19 cellular contexts compared by ENCODE assay signal in the genomic region with DNA sequence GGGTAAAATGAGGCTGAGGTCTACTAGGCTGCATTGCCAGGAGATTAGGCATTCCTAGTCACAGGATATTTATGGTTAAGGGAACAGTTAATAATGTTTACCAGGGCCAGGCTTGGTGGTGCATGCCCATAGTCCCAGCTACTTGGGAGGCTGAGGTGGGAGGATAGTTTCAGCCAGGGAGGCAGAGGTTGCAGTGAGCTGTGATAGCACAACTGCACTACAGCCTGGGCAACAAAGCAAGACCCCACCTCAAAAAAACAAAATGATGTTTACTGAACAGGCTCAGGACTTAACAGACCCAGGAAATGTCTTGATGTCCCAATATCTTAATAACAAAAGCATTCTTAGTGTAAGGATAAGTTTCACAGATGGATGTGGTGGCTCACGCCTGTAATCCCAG. TPM values are rescaled to one million over a fixed set of nuclear protein-coding genes. Genes with fewer than 3 reads are reported as not detected.
A peak's percentile ranks its signal among the peaks of the same experiment; 100 is the strongest.
DNase-seq lines count a peak whose midpoint lies in the region; ATAC-seq and TF ChIP-seq lines count a peak whose summit lies in the region.
"Had no signal": no experiment of that assay in that cellular context is flagged by ENCODE, and none has a peak within 500 bp of the region (broad histone marks: within the 10 kb centered on the region; RNA-seq: fewer than 3 reads in every experiment).

No MANE protein-coding gene starts in this region.

- peaks cover 52% of the 10 kb centered on the region for H3K4me1 Mint-ChIP-seq in activated CD8-positive, alpha-beta T cell treated with anti-CD3 and anti-CD28 coated beads, Interleukin-2, amount 10 ng/mL, durations not matched to agents 7 days and 5 days (ENCODE audit: low read depth)
- peaks cover 15% of the 10 kb centered on the region for H3K4me1 Mint-ChIP-seq in activated CD8-positive, alpha-beta T cell treated with anti-CD3 and anti-CD28 coated beads for 36 hours (ENCODE audit: low read depth)
- peaks cover 16% of the 10 kb centered on the region for H3K4me1 Mint-ChIP-seq in neural crest cell

- no peaks in the 10 kb centered on the region for H3K9me2 ChIP-seq in OCI-LY7 (ENCODE audit: insufficient read depth, low read length)

- intact Hi-C loops in activated CD8-positive, alpha-beta T cell treated with anti-CD3 and anti-CD28 coated beads for 36 hours (cut with micrococcal nuclease) = no loop called here
- intact Hi-C loops in OCI-LY7 (cut with micrococcal nuclease; ENCODE audit: unreplicated experiment) = loop anchor here (5.0 to 10.0 kb wide), 4 partner anchors 146 to 669 kb away; partner anchors contain the start of genes FAM111A and PATL1

- no peak overlapping the region for H3K4me3 ChIP-seq in OCI-LY7 (ENCODE audit: low read depth, low read length, poor library complexity, severe bottlenecking)
- H3K4me3 ChIP-seq: BLaER1, GM12878 had no signal

- no peak for DNase-seq in activated CD8-positive, alpha-beta T cell treated with anti-CD3 and anti-CD28 coated beads, Interleukin-2, amount 10 ng/mL, durations not matched to agents 7 days and 5 days
- no peak for DNase-seq in activated CD8-positive, alpha-beta T cell treated with anti-CD3 and anti-CD28 coated beads for 36 hours
- DNase-seq in OCI-LY7 (ENCODE audit: low spot score) = no peak
- DNase-seq in neural crest cell (ENCODE audit: low read depth, low spot score) = no peak
- no peak for DNase-seq in UCSD-AML1 (lab: John Stamatoyannopoulos, UW; ENCODE audit: unreplicated experiment)
- no peak for DNase-seq in NCI-H2029 treated with DMSO at 0.1 percent for 48 hours (lab: John Stamatoyannopoulos, UW)
- DNase-seq: 8988T, Calu3, DMS 273 treated with DMSO at 0.1 percent for 48 hours, HCEC 1CT, IMR-90 had no signal

- H3K4me2 ChIP-seq in OCI-LY7 (ENCODE audit: low read length) = peak overlapping the region; percentile 77; the same call in 1 of the 2 replicates
- H3K4me2 ChIP-seq: BLaER1 had no signal

- peaks cover 33% of the 10 kb centered on the region for H3K79me2 ChIP-seq in OCI-LY7 (ENCODE audit: insufficient read depth, low read depth, low read length)

- no TSS peak for BruUV-seq in OCI-LY7 (replicated peaks; lab: Mats Ljungman, UMichigan)

- H3K27ac ChIP-seq in KOPT-K1 (ENCODE audit: low read depth, low read length, poor library complexity, severe bottlenecking) = peak overlapping the region; percentile 95
- peak overlapping the region; percentile 8 for H3K27ac ChIP-seq in OCI-LY7 (ENCODE audit: low read depth, low read length, poor library complexity, severe bottlenecking)
- H3K27ac ChIP-seq: BLaER1 had no signal

- H3K36me3 ChIP-seq in KOPT-K1 (ENCODE audit: insufficient read depth, low read length) (peaks cover 12% of the 10 kb centered on the region), OCI-LY7 (ENCODE audit: insufficient read depth, low read length) (peaks cover 13% of the 10 kb centered on the region)

- peak overlapping the region; percentile 52 for H3K27ac Mint-ChIP-seq in activated CD8-positive, alpha-beta T cell treated with anti-CD3 and anti-CD28 coated beads, Interleukin-2, amount 10 ng/mL, durations not matched to agents 7 days and 5 days
- H3K27ac Mint-ChIP-seq in activated CD8-positive, alpha-beta T cell treated with anti-CD3 and anti-CD28 coated beads for 36 hours = no peak overlapping the region
- no peak overlapping the region for H3K27ac Mint-ChIP-seq in neural crest cell (ENCODE audit: unreplicated experiment)
- H3K27ac Mint-ChIP-seq: CD4-positive, CD25-positive, alpha-beta regulatory T cell had no signal

- H3K36me3 Mint-ChIP-seq in activated CD8-positive, alpha-beta T cell treated with anti-CD3 and anti-CD28 coated beads, Interleukin-2, amount 10 ng/mL, durations not matched to agents 7 days and 5 days (ENCODE audit: low read depth) = peaks cover 20% of the 10 kb centered on the region
- peaks cover 4% of the 10 kb centered on the region for H3K36me3 Mint-ChIP-seq in activated CD8-positive, alpha-beta T cell treated with anti-CD3 and anti-CD28 coated beads for 36 hours (ENCODE audit: low read depth)
- peaks cover 5% of the 10 kb centered on the region for H3K36me3 Mint-ChIP-seq in neural crest cell (ENCODE audit: low read depth)

- H3K4me3 Mint-ChIP-seq in activated CD8-positive, alpha-beta T cell treated with anti-CD3 and anti-CD28 coated beads, Interleukin-2, amount 10 ng/mL, durations not matched to agents 7 days and 5 days = peak overlapping the region; percentile 18
- no peak overlapping the region for H3K4me3 Mint-ChIP-seq in activated CD8-positive, alpha-beta T cell treated with anti-CD3 and anti-CD28 coated beads for 36 hours
- H3K4me3 Mint-ChIP-seq in neural crest cell = peak overlapping the region; percentile 50

- peak overlapping the region; percentile 33; the same call in 1 of the 2 replicates for H2AFZ ChIP-seq in OCI-LY7 (ENCODE audit: low read length)

- no peak for ATAC-seq in activated CD8-positive, alpha-beta T cell treated with anti-CD3 and anti-CD28 coated beads, Interleukin-2, amount 10 ng/mL, durations not matched to agents 7 days and 5 days
- no peak for ATAC-seq in activated CD8-positive, alpha-beta T cell treated with anti-CD3 and anti-CD28 coated beads for 36 hours
- ATAC-seq in HG03439 (IDR thresholded peaks at IDR 0.05; ENCODE audit: unreplicated experiment) = no peak
- ATAC-seq: GM12878 had no signal

- H3K4me1 ChIP-seq in OCI-LY7 (ENCODE audit: insufficient read depth, low read length, poor library complexity, severe bottlenecking) = peaks cover 80% of the 10 kb centered on the region

- no peak for TF ChIP-seq CTCF in activated CD8-positive, alpha-beta T cell treated with anti-CD3 and anti-CD28 coated beads for 36 hours (IDR thresholded peaks at IDR 0.05)
- TF ChIP-seq CTCF in OCI-LY7 (conservative IDR thresholded peaks at IDR 0.05; ENCODE audit: low read length) = no peak
- TF ChIP-seq CTCF in neural crest cell (conservative IDR thresholded peaks at IDR 0.05) = no peak

- POLR2A ChIA-PET in activated CD8-positive, alpha-beta T cell treated with anti-CD3 and anti-CD28 coated beads, Interleukin-2, amount 10 ng/mL, durations not matched to agents 7 days and 5 days (lab: Charles Lee) = no interaction called here
- POLR2A ChIA-PET in activated CD8-positive, alpha-beta T cell treated with anti-CD3 and anti-CD28 coated beads for 36 hours (lab: Charles Lee) = interaction anchor here (0.7 kb wide), 1 partner anchor 142 kb away, joined by 3 read pairs; no protein-coding TSS in a partner anchor
- POLR2A ChIA-PET in OCI-LY7 (lab: Charles Lee) = interaction anchor here (0.6 to 0.7 kb wide), 2 partner anchors 196 to 367 kb away, joined by 3 to 4 read pairs; no protein-coding TSS in a partner anchor

- no peaks in the 10 kb centered on the region for H3K9me3 Mint-ChIP-seq in activated CD8-positive, alpha-beta T cell treated with anti-CD3 and anti-CD28 coated beads, Interleukin-2, amount 10 ng/mL, durations not matched to agents 7 days and 5 days (ENCODE audit: insufficient read depth)
- H3K9me3 Mint-ChIP-seq in activated CD8-positive, alpha-beta T cell treated with anti-CD3 and anti-CD28 coated beads for 36 hours = no peaks in the 10 kb centered on the region
- peaks cover 5% of the 10 kb centered on the region for H3K9me3 Mint-ChIP-seq in neural crest cell

- no peaks in the 10 kb centered on the region for H3K27me3 Mint-ChIP-seq in activated CD8-positive, alpha-beta T cell treated with anti-CD3 and anti-CD28 coated beads, Interleukin-2, amount 10 ng/mL, durations not matched to agents 7 days and 5 days (ENCODE audit: low read depth)
- no peaks in the 10 kb centered on the region for H3K27me3 Mint-ChIP-seq in activated CD8-positive, alpha-beta T cell treated with anti-CD3 and anti-CD28 coated beads for 36 hours
- H3K27me3 Mint-ChIP-seq in neural crest cell (ENCODE audit: low read depth) = peaks cover 44% of the 10 kb centered on the region

- H3K9me3 ChIP-seq in KOPT-K1 (ENCODE audit: insufficient read depth, low read length, poor library complexity, severe bottlenecking) (no peaks in the 10 kb centered on the region), OCI-LY7 (ENCODE audit: low read length) (no peaks in the 10 kb centered on the region)
- H3K9me3 ChIP-seq: BLaER1 had no signal

- peaks cover 8% of the 10 kb centered on the region; the same call in 1 of the 2 replicates for H4K20me1 ChIP-seq in OCI-LY7 (ENCODE audit: insufficient read depth, low read length)
- H4K20me1 ChIP-seq: BLaER1 had no signal

- CTCF ChIA-PET in activated CD8-positive, alpha-beta T cell treated with anti-CD3 and anti-CD28 coated beads, Interleukin-2, amount 10 ng/mL, durations not matched to agents 7 days and 5 days (lab: Charles Lee) = interaction anchor here (0.7 kb wide), 1 partner anchor 105 kb away, joined by 3 read pairs; no protein-coding TSS in a partner anchor
- CTCF ChIA-PET in activated CD8-positive, alpha-beta T cell treated with anti-CD3 and anti-CD28 coated beads for 36 hours (lab: Charles Lee) = interaction anchor here (0.7 to 2.9 kb wide), 2 partner anchors 9 to 106 kb away, joined by 3 to 10 read pairs; no protein-coding TSS in a partner anchor
- CTCF ChIA-PET in OCI-LY7 (lab: Charles Lee; ENCODE audit: unreplicated experiment) = no interaction called here

RNA-seq across cellular contexts. Expression of gene MRPL16, which starts 2.8 kb away (rescaled TPM):
- 10 to 100 TPM; 85.7 to 86.0 TPM for total RNA-seq in activated CD8-positive, alpha-beta T cell treated with anti-CD3 and anti-CD28 coated beads, Interleukin-2, amount 10 ng/mL, durations not matched to agents 7 days and 5 days
- 10 to 100 TPM; 76.4 to 78.7 TPM for total RNA-seq in activated CD8-positive, alpha-beta T cell treated with anti-CD3 and anti-CD28 coated beads for 36 hours
- total RNA-seq in OCI-LY7 (2014; rRNA removed; shearing (Covaris generic)) = 133 and 159 TPM in 2 replicates
- 87.5 and 92.2 TPM in 2 replicates for total RNA-seq in OCI-LY7 (2022)
- 44.4 and 45.6 TPM in 2 replicates for total RNA-seq in neural crest cell

RNA-seq across cellular contexts. Expression of gene CBLIF, which starts 31.9 kb away (rescaled TPM):
- total RNA-seq in activated CD8-positive, alpha-beta T cell treated with anti-CD3 and anti-CD28 coated beads, Interleukin-2, amount 10 ng/mL, durations not matched to agents 7 days and 5 days = not detected
- total RNA-seq in activated CD8-positive, alpha-beta T cell treated with anti-CD3 and anti-CD28 coated beads for 36 hours = not detected
- not detected in 2 replicates for total RNA-seq in OCI-LY7 (2014; rRNA removed; shearing (Covaris generic))
- total RNA-seq in OCI-LY7 (2022) = not detected in 2 replicates
- not detected in 2 replicates for total RNA-seq in neural crest cell
- total RNA-seq: Calu3; CD4-positive, CD25-positive, alpha-beta regulatory T cell; G401; GM12878; H4; HT-29; IMR-90 had no signal

RNA-seq across cellular contexts. Expression of gene TCN1, which starts 52.9 kb away (rescaled TPM):
- not detected for total RNA-seq in activated CD8-positive, alpha-beta T cell treated with anti-CD3 and anti-CD28 coated beads, Interleukin-2, amount 10 ng/mL, durations not matched to agents 7 days and 5 days
- total RNA-seq in activated CD8-positive, alpha-beta T cell treated with anti-CD3 and anti-CD28 coated beads for 36 hours = not detected
- not detected in 2 replicates for total RNA-seq in OCI-LY7 (2014; rRNA removed; shearing (Covaris generic))
- total RNA-seq in OCI-LY7 (2022) (not detected in 2 replicates), neural crest cell (not detected in 2 replicates)
- total RNA-seq: G401, GM12878, H4, IMR-90 had no signal

RNA-seq across cellular contexts. Expression of gene STX3, which starts 58.2 kb away (rescaled TPM):
- 100 to 1,000 TPM; 101 to 105 TPM for total RNA-seq in activated CD8-positive, alpha-beta T cell treated with anti-CD3 and anti-CD28 coated beads, Interleukin-2, amount 10 ng/mL, durations not matched to agents 7 days and 5 days
- 1 to 10 TPM; 8.3 to 9.5 TPM for total RNA-seq in activated CD8-positive, alpha-beta T cell treated with anti-CD3 and anti-CD28 coated beads for 36 hours
- 20.2 and 27.2 TPM in 2 replicates for total RNA-seq in OCI-LY7 (2014; rRNA removed; shearing (Covaris generic))
- total RNA-seq in OCI-LY7 (2022) = 6.4 and 8.4 TPM in 2 replicates
- total RNA-seq in neural crest cell = 6.5 and 7.0 TPM in 2 replicates
